In the genomic region with DNA sequence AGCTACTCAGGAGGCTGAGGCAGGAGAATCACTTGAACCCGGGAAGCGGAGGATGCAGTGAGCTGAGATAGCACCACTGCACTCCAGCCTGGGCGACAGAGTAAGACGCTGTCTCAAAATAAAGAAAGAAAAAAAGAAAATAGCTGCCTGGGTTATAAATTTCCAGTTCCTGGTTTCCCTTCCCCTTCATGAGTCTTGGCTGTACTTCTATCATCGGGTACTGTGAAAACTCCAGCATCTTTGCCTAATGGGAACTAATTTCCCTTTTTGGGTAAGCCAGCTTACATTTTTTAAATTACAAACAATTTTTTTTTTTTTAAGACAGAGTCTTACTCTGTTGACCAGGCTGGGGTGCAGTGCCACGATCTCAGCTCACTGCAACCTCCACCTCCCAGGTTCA, we compare ENCODE assay signal across 25 cellular contexts. TPM values are rescaled to one million over a fixed set of nuclear protein-coding genes. Genes with fewer than 3 reads are reported as not detected.
DNase-seq lines count a peak whose midpoint lies in the region; ATAC-seq, FAIRE-seq and TF ChIP-seq lines count a peak whose summit lies in the region.
"Had no signal": no experiment of that assay in that cellular context is flagged by ENCODE, and none has a peak within 500 bp of the region (broad histone marks: within the 10 kb centered on the region; RNA-seq: fewer than 3 reads in every experiment).

No MANE protein-coding gene starts in this region.

- intact Hi-C loops in Right ventricle myocardium superior (cut with DNase I), result no loop called here
- intact Hi-C loops in cardiac septum (cut with DNase I), result no loop called here
- intact Hi-C loops in kidney (cut with DNase I), result no loop called here

- H3K27ac Mint-ChIP-seq in memory B cell, result peak overlapping the region; percentile 91
- H3K27ac Mint-ChIP-seq: activated CD4-positive, alpha-beta T cell treated with anti-CD3 and anti-CD28 coated beads, Interleukin-2, amount 10 ng/mL, durations not matched to agents 7 days and 5 days; H9 had no signal

- H3K9me3 Mint-ChIP-seq in memory B cell, result no peaks in the 10 kb centered on the region
- H3K9me3 Mint-ChIP-seq: activated CD4-positive, alpha-beta T cell treated with anti-CD3 and anti-CD28 coated beads, Interleukin-2, amount 10 ng/mL, durations not matched to agents 7 days and 5 days; CD8-positive, alpha-beta T cell; H9 had no signal

- no peaks in the 10 kb centered on the region for H3K27me3 ChIP-seq in OCI-LY1 (ENCODE audit: insufficient read depth, low read length)
- H3K27me3 ChIP-seq: breast epithelium, uterus had no signal

- peak overlapping the region; percentile 69 for H3K4me3 Mint-ChIP-seq in memory B cell
- H3K4me3 Mint-ChIP-seq: activated CD4-positive, alpha-beta T cell treated with anti-CD3 and anti-CD28 coated beads, Interleukin-2, amount 10 ng/mL, durations not matched to agents 7 days and 5 days; CD8-positive, alpha-beta T cell; H9 had no signal

- H3F3A ChIP-seq in OCI-LY1 (ENCODE audit: insufficient read depth, low read length), result no peaks in the 10 kb centered on the region

- no peaks in the 10 kb centered on the region for H3K9me2 ChIP-seq in OCI-LY1 (ENCODE audit: low read depth, low read length)

- FAIRE-seq in kidney (lab: Jason Lieb, UNC), result no peak
- FAIRE-seq: islet of Langerhans had no signal

- H3K4me3 ChIP-seq in OCI-LY1 (ENCODE audit: low read depth, low read length, poor library complexity, severe bottlenecking) (no peak overlapping the region), kidney (ENCODE audit: low read length in 2 of 2) (no peak overlapping the region)
- H3K4me3 ChIP-seq: breast epithelium, uterus had no signal

- H3K27me3 Mint-ChIP-seq in memory B cell, result no peaks in the 10 kb centered on the region
- H3K27me3 Mint-ChIP-seq: activated CD4-positive, alpha-beta T cell treated with anti-CD3 and anti-CD28 coated beads, Interleukin-2, amount 10 ng/mL, durations not matched to agents 7 days and 5 days had no signal

- H3K4me1 ChIP-seq in OCI-LY1 (ENCODE audit: insufficient read depth, low read length, severe bottlenecking), result peaks cover 60% of the 10 kb centered on the region
- H3K4me1 ChIP-seq in kidney (ENCODE audit: control insufficient read depth in 1 of 2, insufficient read depth in 1 of 2, low read depth in 1 of 2, low read length in 2 of 2), result no peaks in the 10 kb centered on the region
- H3K4me1 ChIP-seq: breast epithelium, uterus had no signal

- H3K9me3 ChIP-seq in OCI-LY1 (ENCODE audit: low read length), result no peaks in the 10 kb centered on the region
- no peaks in the 10 kb centered on the region for H3K9me3 ChIP-seq in kidney (ENCODE audit: control insufficient read depth in 1 of 2, low read length in 2 of 2)
- H3K9me3 ChIP-seq: breast epithelium, uterus had no signal

- H3K9ac ChIP-seq in OCI-LY1 (ENCODE audit: low read length) (peak overlapping the region; percentile 16; the same call in 1 of the 2 replicates), kidney (ENCODE audit: low read length in 2 of 2) (no peak overlapping the region)

- peaks cover 28% of the 10 kb centered on the region for H3K4me1 Mint-ChIP-seq in memory B cell
- H3K4me1 Mint-ChIP-seq: H9 had no signal

- peaks cover 1% of the 10 kb centered on the region for H3K36me3 Mint-ChIP-seq in memory B cell

- H3K36me3 ChIP-seq in OCI-LY1 (ENCODE audit: insufficient read depth, low read length), result no peaks in the 10 kb centered on the region
- H3K36me3 ChIP-seq in kidney (ENCODE audit: control insufficient read depth in 1 of 2, insufficient read depth in 2 of 2, low read length in 2 of 2), result no peaks in the 10 kb centered on the region
- H3K36me3 ChIP-seq: breast epithelium, uterus had no signal

- TF ChIP-seq CTCF in OCI-LY1 (IDR thresholded peaks at IDR 0.05; ENCODE audit: low read length) (no peak), kidney (IDR thresholded peaks at IDR 0.05; ENCODE audit: borderline replicate concordance, extremely low read depth, insufficient read depth) (no peak)

- no peaks in the 10 kb centered on the region for H4K20me1 ChIP-seq in OCI-LY1 (ENCODE audit: insufficient read depth, low read length)

- peaks cover 79% of the 10 kb centered on the region for H3K79me2 ChIP-seq in OCI-LY1 (ENCODE audit: insufficient read depth, low read length)

- no peak for DNase-seq in Right ventricle myocardium superior
- DNase-seq in cardiac septum (ENCODE audit: low spot score), result no peak
- no peak for DNase-seq in memory B cell (ENCODE audit: low spot score in 2 of 2)
- no peak for DNase-seq in SW 1271 (lab: John Stamatoyannopoulos, UW)
- no peak for DNase-seq in AG20443 (ENCODE audit: low spot score)
- no peak for DNase-seq in kidney
- DNase-seq: activated CD4-positive, alpha-beta T cell treated with anti-CD3 and anti-CD28 coated beads, Interleukin-2, amount 10 ng/mL, durations not matched to agents 7 days and 5 days; activated effector memory CD4-positive, alpha-beta T cell treated with Interleukin-2 at 50 U/mL for 16 hours; CD8-positive, alpha-beta T cell; DMS153; H9; KG1; NCI-H1048; NCI-H187 treated with DMSO at 0.1 percent for 48 hours; NCI-H345; occipital lobe; right cardiac atrium; RPMI8226; stimulated activated CD8-positive, alpha-beta memory T cell treated with anti-CD3 and anti-CD28 coated beads, Interleukin-4, amount 100 ng/mL, for 48 hours; substantia nigra; uterus had no signal

- ATAC-seq in Right ventricle myocardium superior (ENCODE audit: poor library complexity) (peak; percentile 29), memory B cell (ENCODE audit: low read depth) (peak; percentile 12), HG02642 (IDR thresholded peaks at IDR 0.05; ENCODE audit: poor library complexity, unreplicated experiment) (no peak)
- ATAC-seq: CD8-positive, alpha-beta T cell; right cardiac atrium had no signal

- no peak overlapping the region for H2AFZ ChIP-seq in OCI-LY1 (ENCODE audit: low read length)

- H3K27ac ChIP-seq in OCI-LY1 (ENCODE audit: low read depth, low read length, poor library complexity, severe bottlenecking) (peak overlapping the region; percentile 57), kidney (ENCODE audit: low read depth in 2 of 2, low read length in 2 of 2) (no peak overlapping the region)
- H3K27ac ChIP-seq: breast epithelium, uterus had no signal

- H3K4me2 ChIP-seq in OCI-LY1 (ENCODE audit: low read length), result peak overlapping the region; percentile 21; the same call in 1 of the 2 replicates

RNA-seq across cellular contexts. Expression of a gene that starts 15.0 kb away (rescaled TPM):
- total RNA-seq in Right ventricle myocardium superior, result 11.8 TPM
- 19.1 TPM for total RNA-seq in cardiac septum
- total RNA-seq in kidney, result 35.9 TPM
- polyA plus RNA-seq in kidney (ENCODE audit: insufficient read depth, low read depth, low replicate concordance), result 8.6 TPM
